Comparison of ENCODE assay signal across 13 cellular contexts in the genomic region with DNA sequence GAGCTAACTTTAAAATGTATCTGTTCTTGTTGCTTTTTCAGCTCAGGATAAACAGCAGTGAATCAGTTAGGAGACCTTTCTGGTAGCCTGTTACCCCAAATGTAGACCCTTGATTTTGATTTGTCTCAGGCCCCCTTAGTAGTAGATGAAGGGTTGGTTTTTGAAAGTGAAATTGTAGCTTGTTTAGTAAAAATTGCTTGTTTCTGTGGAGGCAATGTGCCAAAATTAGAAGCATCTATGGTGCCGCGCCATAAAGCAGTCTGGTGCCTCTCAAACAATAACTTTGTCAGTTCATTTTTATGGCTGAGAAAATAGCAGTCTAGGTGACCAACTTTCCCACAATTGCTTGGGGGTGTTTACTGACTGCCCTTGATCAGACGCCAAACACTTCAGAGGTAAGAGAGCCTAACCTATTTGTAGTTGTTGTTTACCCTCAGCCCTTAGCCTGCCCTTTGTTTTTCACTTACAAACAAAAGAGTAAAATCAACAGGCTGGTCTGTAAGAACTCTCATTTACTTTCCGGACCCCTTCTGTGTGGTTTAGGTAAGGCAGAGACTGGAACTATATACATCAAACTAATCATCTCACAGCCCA.
DNase-seq lines count a peak whose midpoint lies in the region; ATAC-seq lines count a peak whose summit lies in the region.
"Had no signal": no experiment of that assay in that cellular context is flagged by ENCODE, and none has a peak within 500 bp of the region (broad histone marks: within the 10 kb centered on the region; RNA-seq: fewer than 3 reads in every experiment).

No MANE protein-coding gene starts in this region.

- peaks cover 28% of the 10 kb centered on the region for H3K36me3 ChIP-seq in mesodermal cell (ENCODE audit: control insufficient read depth, insufficient read depth, low read length)

- WGBS in mesodermal cell (ENCODE audit: insufficient coverage in 2 of 2), 2 experiments: 71 to 75% methylated on average over 1 to 2 of the region's 4 CpGs

- H3K27ac ChIP-seq in mesodermal cell (ENCODE audit: low read depth, low read length, severe bottlenecking): peak overlapping the region; percentile 26

- DNase-seq in DMS53 treated with DMSO at 0.1 percent for 48 hours (lab: John Stamatoyannopoulos, UW; ENCODE audit: unreplicated experiment) (peak; percentile 79), NCI-H1048 (lab: John Stamatoyannopoulos, UW) (peak; percentile 31), NCI-H69 (lab: John Stamatoyannopoulos, UW) (peak; percentile 95), cerebellar nuclear complex (lab: John Stamatoyannopoulos, UW) (no peak)
- DNase-seq in activated T-cell treated with anti-CD3 and anti-CD28 coated beads, Interleukin-2, amount 50 U/mL, for 24 hours: no peak
- DNase-seq: activated T-cell treated with anti-CD3 and anti-CD28 coated beads, Interleukin-2, amount 50 U/mL, for 4 hours; C1 segment of cervical spinal cord; effector CD4-positive, alpha-beta T cell; foreskin fibroblast; SK-N-SH had no signal

- ATAC-seq in GM19463 (IDR thresholded peaks at IDR 0.05; ENCODE audit: unreplicated experiment) (no peak), HG03108 (IDR thresholded peaks at IDR 0.05; ENCODE audit: unreplicated experiment) (no peak)

- H3K9me3 Mint-ChIP-seq in activated T-cell treated with anti-CD3 and anti-CD28 coated beads, Interleukin-2, amount 50 U/mL, for 24 hours: no peaks in the 10 kb centered on the region
- H3K9me3 Mint-ChIP-seq: activated T-cell treated with anti-CD3 and anti-CD28 coated beads, Interleukin-2, amount 50 U/mL, for 4 hours had no signal

- H3K36me3 Mint-ChIP-seq in activated T-cell treated with anti-CD3 and anti-CD28 coated beads, Interleukin-2, amount 50 U/mL, for 24 hours (ENCODE audit: low read depth): peaks cover 6% of the 10 kb centered on the region

- H3K4me1 Mint-ChIP-seq in activated T-cell treated with anti-CD3 and anti-CD28 coated beads, Interleukin-2, amount 50 U/mL, for 24 hours (ENCODE audit: low read depth): peaks cover 36% of the 10 kb centered on the region

- no peak overlapping the region for H3K4me3 ChIP-seq in mesodermal cell (ENCODE audit: extremely low read depth, insufficient read depth, low read length, poor library complexity, severe bottlenecking)

- H3K4me3 Mint-ChIP-seq in activated T-cell treated with anti-CD3 and anti-CD28 coated beads, Interleukin-2, amount 50 U/mL, for 24 hours: no peak overlapping the region
- H3K4me3 Mint-ChIP-seq: activated T-cell treated with anti-CD3 and anti-CD28 coated beads, Interleukin-2, amount 50 U/mL, for 4 hours had no signal

- H3K27ac Mint-ChIP-seq in activated T-cell treated with anti-CD3 and anti-CD28 coated beads, Interleukin-2, amount 50 U/mL, for 24 hours: no peak overlapping the region

- H3K9me3 ChIP-seq in mesodermal cell (ENCODE audit: control insufficient read depth, low read length): no peaks in the 10 kb centered on the region
- H3K9me3 ChIP-seq: SK-N-SH had no signal

- H3K4me1 ChIP-seq in mesodermal cell (ENCODE audit: control insufficient read depth, insufficient read depth, low read length, poor library complexity, severe bottlenecking): peaks cover 22% of the 10 kb centered on the region

- H3K27me3 Mint-ChIP-seq in activated T-cell treated with anti-CD3 and anti-CD28 coated beads, Interleukin-2, amount 50 U/mL, for 24 hours: no peaks in the 10 kb centered on the region

Comparison
In these comparisons a context has a peak if more than half of its experiments do, and no peak if none do; other contexts are left out.
1. DNase-seq: peak in DMS53 treated with DMSO at 0.1 percent for 48 hours (single experiment), NCI-H1048 (single experiment) and NCI-H69 (single experiment); none in activated T-cell treated with anti-CD3 and anti-CD28 coated beads, Interleukin-2, amount 50 U/mL, for 24 hours (single experiment) and cerebellar nuclear complex (0 of 2).